Comparison of ENCODE assay signal across 14 cellular contexts in genomic region chr5:158899201-158899600, GRCh38.
DNase-seq lines count a peak whose midpoint lies in the region; ATAC-seq and TF ChIP-seq lines count a peak whose summit lies in the region.
"Had no signal": no experiment of that assay in that cellular context is flagged by ENCODE, and none has a peak within 500 bp of the region (broad histone marks: within the 10 kb centered on the region; RNA-seq: fewer than 3 reads in every experiment).

No MANE protein-coding gene starts in this region.

- no peak overlapping the region for H3K27ac Mint-ChIP-seq in chondrocyte (ENCODE audit: unreplicated experiment)
- H3K27ac Mint-ChIP-seq: CD8-positive, alpha-beta memory T cell had no signal

- H3K36me3 Mint-ChIP-seq in chondrocyte (ENCODE audit: low read depth), result peaks cover 3% of the 10 kb centered on the region
- H3K36me3 Mint-ChIP-seq: CD8-positive, alpha-beta memory T cell had no signal

- no peaks in the 10 kb centered on the region for H3K9me2 ChIP-seq in OCI-LY1 (ENCODE audit: low read depth, low read length)
- H3K9me2 ChIP-seq: SK-N-SH had no signal

- no peaks in the 10 kb centered on the region for H3K9me3 ChIP-seq in OCI-LY1 (ENCODE audit: low read length)
- H3K9me3 ChIP-seq: SK-N-SH had no signal

- TF ChIP-seq CTCF in OCI-LY1 (IDR thresholded peaks at IDR 0.05; ENCODE audit: low read length) (no peak), foreskin fibroblast (IDR thresholded peaks at IDR 0.05; ENCODE audit: low read depth, low read length) (no peak), chondrocyte (IDR thresholded peaks at IDR 0.05) (no peak)

- peak; percentile 22 for DNase-seq in EH (ENCODE audit: low read depth)
- peak; percentile 21 to 61 for DNase-seq in foreskin fibroblast
- no peak for DNase-seq in DMS79 treated with DMSO at 0.1 percent for 48 hours (lab: John Stamatoyannopoulos, UW)
- DNase-seq in chondrocyte (ENCODE audit: low spot score), result no peak
- DNase-seq: CD8-positive, alpha-beta memory T cell; DND-41; IMR-90; NCI-H1417; NCI-H1930; SK-N-SH; T-helper 1 cell had no signal

- no peaks in the 10 kb centered on the region for H3K9me3 Mint-ChIP-seq in chondrocyte (ENCODE audit: low read depth)
- H3K9me3 Mint-ChIP-seq: CD8-positive, alpha-beta memory T cell had no signal

- no peaks in the 10 kb centered on the region for H3K27me3 Mint-ChIP-seq in chondrocyte (ENCODE audit: low read depth)

- H3K4me2 ChIP-seq in OCI-LY1 (ENCODE audit: low read length), result peak overlapping the region; percentile 70
- H3K4me2 ChIP-seq: SK-N-SH had no signal

- H3K4me1 ChIP-seq in OCI-LY1 (ENCODE audit: insufficient read depth, low read length, severe bottlenecking), result peaks cover 72% of the 10 kb centered on the region

- peaks cover 29% of the 10 kb centered on the region for H3K4me1 Mint-ChIP-seq in chondrocyte (ENCODE audit: low read depth)
- H3K4me1 Mint-ChIP-seq: CD8-positive, alpha-beta memory T cell had no signal

- no peaks in the 10 kb centered on the region for H3F3A ChIP-seq in OCI-LY1 (ENCODE audit: insufficient read depth, low read length)

- peak overlapping the region; percentile 95 for H3K27ac ChIP-seq in OCI-LY1 (ENCODE audit: low read depth, low read length, poor library complexity, severe bottlenecking)

- no peak for ATAC-seq in GM18870 (IDR thresholded peaks at IDR 0.05; ENCODE audit: unreplicated experiment)
- no peak for ATAC-seq in HG02970 (IDR thresholded peaks at IDR 0.05; ENCODE audit: low FRiP score, unreplicated experiment)

- peak overlapping the region; percentile 42 for H3K4me3 ChIP-seq in OCI-LY1 (ENCODE audit: low read depth, low read length, poor library complexity, severe bottlenecking)
- H3K4me3 ChIP-seq in foreskin fibroblast (ENCODE audit: low read depth in 1 of 2, low read length in 2 of 2), result no peak overlapping the region

- H4K20me1 ChIP-seq in OCI-LY1 (ENCODE audit: insufficient read depth, low read length), result no peaks in the 10 kb centered on the region

- H3K36me3 ChIP-seq in OCI-LY1 (ENCODE audit: insufficient read depth, low read length), result no peaks in the 10 kb centered on the region

- H3K9ac ChIP-seq in OCI-LY1 (ENCODE audit: low read length), result peak overlapping the region; percentile 57
- H3K9ac ChIP-seq: SK-N-SH had no signal

- no peak overlapping the region for H2AFZ ChIP-seq in OCI-LY1 (ENCODE audit: low read length)

- peaks cover 15% of the 10 kb centered on the region; the same call in 1 of the 2 replicates for H3K79me2 ChIP-seq in OCI-LY1 (ENCODE audit: insufficient read depth, low read length)

- no peak overlapping the region for H3K4me3 Mint-ChIP-seq in chondrocyte (ENCODE audit: unreplicated experiment)
- H3K4me3 Mint-ChIP-seq: CD8-positive, alpha-beta memory T cell had no signal

- H3K27me3 ChIP-seq in OCI-LY1 (ENCODE audit: insufficient read depth, low read length), result no peaks in the 10 kb centered on the region

Comparison
In these comparisons a context has a peak if more than half of its experiments do, and no peak if none do; other contexts are left out.
1. DNase-seq: peak in EH (single experiment) and foreskin fibroblast (2 of 2); none in DMS79 treated with DMSO at 0.1 percent for 48 hours (single experiment) and chondrocyte (single experiment).